ENCODE assay signal across 30 cellular contexts in the genomic region with DNA sequence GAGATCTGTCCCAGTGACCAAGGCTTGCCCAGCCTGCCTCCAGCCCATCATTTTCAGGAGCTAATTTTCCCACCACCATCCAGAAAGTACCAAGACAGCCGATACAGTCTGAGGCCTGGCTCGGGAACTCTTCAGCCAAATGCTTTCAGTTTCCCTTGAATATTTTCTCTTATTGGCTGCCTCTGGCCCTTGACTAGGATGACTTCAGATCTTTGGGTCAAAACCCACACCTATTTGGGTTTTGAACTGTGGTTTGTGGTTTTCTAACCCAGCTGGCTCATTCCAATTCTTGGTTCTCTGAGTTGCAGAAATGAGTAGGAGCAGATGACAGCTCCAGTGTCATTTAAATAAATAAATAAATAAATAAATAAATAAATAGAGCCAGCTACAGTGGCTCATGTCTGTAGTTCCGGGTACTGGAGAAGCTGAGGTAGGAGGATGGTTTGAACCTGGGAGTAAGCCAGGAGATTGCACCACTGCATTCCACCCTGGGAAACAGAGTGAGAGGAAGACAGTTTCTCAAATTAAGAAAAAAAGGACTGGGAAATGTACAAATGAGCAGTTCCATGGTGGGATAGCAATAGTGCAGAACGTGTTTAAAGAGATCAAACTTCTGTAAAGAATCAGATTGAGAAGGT.
A peak's percentile ranks its signal among the peaks of the same experiment; 100 is the strongest.
DNase-seq lines count a peak whose midpoint lies in the region; FAIRE-seq and TF ChIP-seq lines count a peak whose summit lies in the region.
"Had no signal": no experiment of that assay in that cellular context is flagged by ENCODE, and none has a peak within 500 bp of the region (broad histone marks: within the 10 kb centered on the region; RNA-seq: fewer than 3 reads in every experiment).

No MANE protein-coding gene starts in this region.

- intact Hi-C loops in posterior vena cava (cut with DNase I): no loop called here

- peak; percentile 44 for DNase-seq in astrocyte of the spinal cord (ENCODE audit: low read depth, low spot score)
- DNase-seq in kidney epithelial cell (ENCODE audit: low read depth): peak; percentile 29
- DNase-seq in type B pancreatic cell (ENCODE audit: extremely low spot score, unreplicated experiment): no peak
- DNase-seq in posterior vena cava (ENCODE audit: low spot score): no peak
- no peak for DNase-seq in progenitor cell of endocrine pancreas (ENCODE audit: low spot score, unreplicated experiment)
- DNase-seq in erythroblast (lab: John Stamatoyannopoulos, UW): no peak
- no peak for DNase-seq in HTR-8/SVneo (ENCODE audit: insufficient read length, low spot score)
- DNase-seq: activated CD4-positive, alpha-beta T cell treated with anti-CD3 and anti-CD28 coated beads for 4 hours; amniotic stem cell; Calu3; CD4-positive, CD25-positive, alpha-beta regulatory T cell; Kasumi-1; left ventricle myocardium superior; MV-4-11; NCI-H1436 treated with DMSO at 0.1 percent for 48 hours; NCI-H2081 treated with DMSO at 0.1 percent for 48 hours; RPMI8226; SJCRH30; small intestine; stimulated activated naive CD4-positive, alpha-beta T cell; T1000 had no signal

- no peaks in the 10 kb centered on the region for H3K79me2 ChIP-seq in KMS-11 (ENCODE audit: insufficient read depth, low read depth)

- H3K4me1 Mint-ChIP-seq in type B pancreatic cell (ENCODE audit: unreplicated experiment): no peaks in the 10 kb centered on the region
- H3K4me1 Mint-ChIP-seq in progenitor cell of endocrine pancreas (ENCODE audit: low read depth): peaks cover 8% of the 10 kb centered on the region
- H3K4me1 Mint-ChIP-seq: activated naive CD4-positive, alpha-beta T cell treated with anti-CD3 and anti-CD28 coated beads, Interleukin-2, amount 50 U/mL, for 24 hours; CD4-positive, CD25-positive, alpha-beta regulatory T cell had no signal

- H3K36me3 ChIP-seq in KMS-11 (ENCODE audit: insufficient read depth): no peaks in the 10 kb centered on the region
- H3K36me3 ChIP-seq in kidney epithelial cell (ENCODE audit: control insufficient read depth, insufficient read depth, low read length): no peaks in the 10 kb centered on the region
- H3K36me3 ChIP-seq: HAP-1, SJCRH30, suprapubic skin had no signal

- no peak overlapping the region for H3K4me3 ChIP-seq in KMS-11 (IDR thresholded peaks at IDR 0.05; ENCODE audit: insufficient read depth, low read depth, low read length)
- no peak overlapping the region for H3K4me3 ChIP-seq in astrocyte of the spinal cord (ENCODE audit: low read depth, low read length)
- H3K4me3 ChIP-seq in kidney epithelial cell (ENCODE audit: low read depth, low read length): no peak overlapping the region
- H3K4me3 ChIP-seq: HAP-1, SJCRH30, suprapubic skin had no signal

- H3K36me3 Mint-ChIP-seq in type B pancreatic cell (no peaks in the 10 kb centered on the region), progenitor cell of endocrine pancreas (ENCODE audit: insufficient read depth) (no peaks in the 10 kb centered on the region)
- H3K36me3 Mint-ChIP-seq: activated naive CD4-positive, alpha-beta T cell treated with anti-CD3 and anti-CD28 coated beads, Interleukin-2, amount 50 U/mL, for 24 hours; CD4-positive, CD25-positive, alpha-beta regulatory T cell had no signal

- TF ChIP-seq CTCF in KMS-11 (conservative IDR thresholded peaks at IDR 0.05; ENCODE audit: low read depth, low read length): no peak
- TF ChIP-seq CTCF in astrocyte of the spinal cord (IDR thresholded peaks at IDR 0.05; ENCODE audit: low read depth, low read length): no peak
- TF ChIP-seq CTCF in kidney epithelial cell (IDR thresholded peaks at IDR 0.05; ENCODE audit: insufficient read depth, low read length, poor library complexity, severe bottlenecking): no peak
- no peak for TF ChIP-seq CTCF in type B pancreatic cell (conservative IDR thresholded peaks at IDR 0.05)
- no peak for TF ChIP-seq CTCF in progenitor cell of endocrine pancreas (IDR thresholded peaks at IDR 0.05; ENCODE audit: unreplicated experiment)

- H3K4me1 ChIP-seq in KMS-11 (ENCODE audit: low read depth, poor library complexity, severe bottlenecking): peaks cover 13% of the 10 kb centered on the region
- H3K4me1 ChIP-seq: HAP-1, SJCRH30, suprapubic skin had no signal

- H3K9ac ChIP-seq in KMS-11: no peak overlapping the region

- H3K27ac Mint-ChIP-seq in type B pancreatic cell: peak overlapping the region; percentile 31
- no peak overlapping the region for H3K27ac Mint-ChIP-seq in progenitor cell of endocrine pancreas
- H3K27ac Mint-ChIP-seq: activated naive CD4-positive, alpha-beta T cell treated with anti-CD3 and anti-CD28 coated beads, Interleukin-2, amount 50 U/mL, for 24 hours; activated T-helper 2 cell treated with anti-CD3 and anti-CD28 coated beads, Interferon-gamma antibody, Interleukin-2, Interleukin-4, amounts not matched to agents 10 μg/mL and 5 μg/mL and 100 μg/mL, durations not matched to agents 14 hours and 24 hours and 36 hours; CD4-positive, CD25-positive, alpha-beta regulatory T cell had no signal

- no peak overlapping the region for H3K27ac ChIP-seq in KMS-11
- H3K27ac ChIP-seq: epithelial cell of prostate, SJCRH30, suprapubic skin, VCaP had no signal

- in situ Hi-C loops in astrocyte of the spinal cord (cut with HindIII; ENCODE audit: low sequenced_read_pairs): no loop called here

- H4K20me1 ChIP-seq in KMS-11 (ENCODE audit: insufficient read depth): no peaks in the 10 kb centered on the region

- H3K4me2 ChIP-seq in KMS-11: peak overlapping the region; percentile 71

- H3K27me3 ChIP-seq in KMS-11 (ENCODE audit: insufficient read depth, low read depth) (no peaks in the 10 kb centered on the region), kidney epithelial cell (ENCODE audit: control insufficient read depth, insufficient read depth, low read length) (no peaks in the 10 kb centered on the region)
- H3K27me3 ChIP-seq: SJCRH30, suprapubic skin had no signal

- no peak for TF ChIP-seq POLR2A in erythroblast (IDR thresholded peaks at IDR 0.05; ENCODE audit: low read length)

- H3K9me3 Mint-ChIP-seq in type B pancreatic cell (no peaks in the 10 kb centered on the region), progenitor cell of endocrine pancreas (ENCODE audit: low read depth) (no peaks in the 10 kb centered on the region)
- H3K9me3 Mint-ChIP-seq: activated naive CD4-positive, alpha-beta T cell treated with anti-CD3 and anti-CD28 coated beads, Interleukin-2, amount 50 U/mL, for 24 hours had no signal

- no peaks in the 10 kb centered on the region for H3K27me3 Mint-ChIP-seq in type B pancreatic cell
- peaks cover 4% of the 10 kb centered on the region for H3K27me3 Mint-ChIP-seq in progenitor cell of endocrine pancreas
- H3K27me3 Mint-ChIP-seq: activated naive CD4-positive, alpha-beta T cell treated with anti-CD3 and anti-CD28 coated beads, Interleukin-2, amount 50 U/mL, for 24 hours; CD4-positive, CD25-positive, alpha-beta regulatory T cell had no signal

- peak overlapping the region; percentile 8; the same call in 1 of the 2 replicates for H2AFZ ChIP-seq in KMS-11 (ENCODE audit: low read depth)

- H3K4me3 Mint-ChIP-seq in type B pancreatic cell: no peak overlapping the region
- H3K4me3 Mint-ChIP-seq in progenitor cell of endocrine pancreas (ENCODE audit: low read depth): no peak overlapping the region
- H3K4me3 Mint-ChIP-seq: activated naive CD4-positive, alpha-beta T cell treated with anti-CD3 and anti-CD28 coated beads, Interleukin-2, amount 50 U/mL, for 24 hours had no signal

- FAIRE-seq in HTR-8/SVneo (lab: Jason Lieb, UNC): no peak
- FAIRE-seq: colon, islet of Langerhans, small intestine had no signal

Comparison
In these comparisons a context has a peak if more than half of its experiments do, and no peak if none do; other contexts are left out.
1. DNase-seq: peak in astrocyte of the spinal cord (single experiment) and kidney epithelial cell (single experiment); none in type B pancreatic cell (single experiment), posterior vena cava (single experiment), progenitor cell of endocrine pancreas (single experiment), erythroblast (0 of 2) and HTR-8/SVneo (single experiment).